Comparison of ENCODE assay signal across 14 cellular contexts in genomic region chr11:76041208-76041607, GRCh38.
"Had no signal": no experiment of that assay in that cellular context is flagged by ENCODE, and none has a peak within 500 bp of the region (broad histone marks: within the 10 kb centered on the region; RNA-seq: fewer than 3 reads in every experiment).

No MANE protein-coding gene starts in this region.

- H3K27me3 Mint-ChIP-seq: activated naive CD8-positive, alpha-beta T cell treated with anti-CD3 and anti-CD28 coated beads, Interleukin-2, amount 10 ng/mL, durations not matched to agents 7 days and 5 days; central memory CD8-positive, alpha-beta T cell; naive B cell; stimulated activated naive CD8-positive, alpha-beta T cell treated with anti-CD3 and anti-CD28 coated beads, Interleukin-15, amount 100 ng/mL, for 72 hours had no signal

- DNase-seq: activated CD4-positive, alpha-beta T cell treated with anti-CD3 and anti-CD28 coated beads, Interleukin-2, amount 50 U/mL, for 1 hour; activated naive CD4-positive, alpha-beta T cell; activated naive CD8-positive, alpha-beta T cell treated with anti-CD3 and anti-CD28 coated beads, Interleukin-2, amount 10 ng/mL, durations not matched to agents 7 days and 5 days; brain microvascular endothelial cell; esophagus squamous epithelium; hypothalamus; naive B cell; pancreas; stimulated activated CD4-positive, alpha-beta T cell treated with anti-CD3 and anti-CD28 coated beads, Interleukin-1b, Interleukin-23, amount 100 ng/mL, for 48 hours; stimulated activated naive CD8-positive, alpha-beta T cell treated with anti-CD3 and anti-CD28 coated beads, Interleukin-15, amount 100 ng/mL, for 72 hours; testis; upper lobe of left lung had no signal

- H3K4me1 Mint-ChIP-seq: central memory CD8-positive, alpha-beta T cell; stimulated activated naive CD8-positive, alpha-beta T cell treated with anti-CD3 and anti-CD28 coated beads, Interleukin-15, amount 100 ng/mL, for 72 hours had no signal

- H3K4me1 ChIP-seq: esophagus squamous epithelium, testis had no signal

- H3K4me3 ChIP-seq: coronary artery, esophagus squamous epithelium, pancreas, testis, upper lobe of left lung had no signal

- H3K4me3 Mint-ChIP-seq: activated naive CD8-positive, alpha-beta T cell treated with anti-CD3 and anti-CD28 coated beads, Interleukin-2, amount 10 ng/mL, durations not matched to agents 7 days and 5 days; central memory CD8-positive, alpha-beta T cell; naive B cell; stimulated activated naive CD8-positive, alpha-beta T cell treated with anti-CD3 and anti-CD28 coated beads, Interleukin-15, amount 100 ng/mL, for 72 hours had no signal

- H3K9me3 Mint-ChIP-seq: central memory CD8-positive, alpha-beta T cell had no signal

- H3K27ac ChIP-seq: brain microvascular endothelial cell, coronary artery, esophagus squamous epithelium, pancreas, testis, upper lobe of left lung had no signal

- ATAC-seq: pancreas; stimulated activated naive CD8-positive, alpha-beta T cell treated with anti-CD3 and anti-CD28 coated beads, Interleukin-15, amount 100 ng/mL, for 72 hours had no signal

- H3K9me3 ChIP-seq: esophagus squamous epithelium, pancreas, testis, upper lobe of left lung had no signal

- FAIRE-seq: pancreas had no signal

- H3K36me3 ChIP-seq: brain microvascular endothelial cell, esophagus squamous epithelium, pancreas, upper lobe of left lung had no signal

- H3K27ac Mint-ChIP-seq: activated naive CD8-positive, alpha-beta T cell treated with anti-CD3 and anti-CD28 coated beads, Interleukin-2, amount 10 ng/mL, durations not matched to agents 7 days and 5 days; stimulated activated naive CD8-positive, alpha-beta T cell treated with anti-CD3 and anti-CD28 coated beads, Interleukin-15, amount 100 ng/mL, for 72 hours had no signal

- H3K27me3 ChIP-seq: brain microvascular endothelial cell, esophagus squamous epithelium, pancreas, testis, upper lobe of left lung had no signal
